ENCODE assay signal across 2 cellular contexts in the genomic region with DNA sequence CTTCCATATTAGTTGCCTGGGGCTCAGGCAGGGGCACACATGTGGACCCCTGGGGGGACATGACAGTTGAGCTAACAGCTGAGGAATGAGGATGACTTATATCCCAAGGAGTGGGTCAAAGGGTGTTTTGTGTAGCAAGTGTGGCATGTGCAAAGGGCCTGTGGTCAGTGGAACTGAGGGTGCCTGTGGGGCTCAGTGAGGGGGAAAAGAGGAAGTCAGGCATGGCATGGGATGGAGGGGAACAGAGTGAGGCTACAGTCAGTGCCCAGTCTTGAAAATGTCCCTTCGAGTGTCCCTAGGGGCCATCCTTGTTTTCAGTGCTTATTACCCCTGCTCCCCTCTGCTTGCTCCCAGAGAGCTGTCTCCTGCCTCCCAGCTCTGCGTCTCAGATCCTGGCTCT.
TF ChIP-seq lines count a peak whose summit lies in the region.

No MANE protein-coding gene starts in this region.

TF ChIP-seq in IMR-90, 13 proteins besides CTCF, POLR2A, EP300 and RAD21:
- no peak for TF ChIP-seq MXI1 (IDR thresholded peaks at IDR 0.05; ENCODE audit: borderline replicate concordance, low read depth, low read length)
- TF ChIP-seq NFE2L2 (IDR thresholded peaks at IDR 0.05; ENCODE audit: low read depth, low read length) = no peak
- no peak for TF ChIP-seq MAZ (IDR thresholded peaks at IDR 0.05; ENCODE audit: borderline replicate concordance, low read depth, low read length)
- TF ChIP-seq CEBPB (IDR thresholded peaks at IDR 0.05; ENCODE audit: low read depth, low read length) = no peak
- TF ChIP-seq RCOR1 (IDR thresholded peaks at IDR 0.05; ENCODE audit: insufficient replicate concordance, low read length) = no peak
- no peak for TF ChIP-seq FOS (IDR thresholded peaks at IDR 0.05; ENCODE audit: low read depth, low read length)
- TF ChIP-seq SMC3 (IDR thresholded peaks at IDR 0.05; ENCODE audit: low read depth, low read length) = no peak
- TF ChIP-seq, protein P1, sequence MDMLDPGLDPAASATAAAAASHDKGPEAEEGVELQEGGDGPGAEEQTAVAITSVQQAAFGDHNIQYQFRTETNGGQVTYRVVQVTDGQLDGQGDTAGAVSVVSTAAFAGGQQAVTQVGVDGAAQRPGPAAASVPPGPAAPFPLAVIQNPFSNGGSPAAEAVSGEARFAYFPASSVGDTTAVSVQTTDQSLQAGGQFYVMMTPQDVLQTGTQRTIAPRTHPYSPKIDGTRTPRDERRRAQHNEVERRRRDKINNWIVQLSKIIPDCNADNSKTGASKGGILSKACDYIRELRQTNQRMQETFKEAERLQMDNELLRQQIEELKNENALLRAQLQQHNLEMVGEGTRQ (IDR thresholded peaks at IDR 0.05; ENCODE audit: low read depth, low read length) = no peak
- TF ChIP-seq MAFK (IDR thresholded peaks at IDR 0.05; ENCODE audit: low read depth, low read length) = no peak
- no peak for TF ChIP-seq RFX5 (IDR thresholded peaks at IDR 0.05; ENCODE audit: low read depth, low read length)
- no peak for TF ChIP-seq CHD1 (IDR thresholded peaks at IDR 0.05; ENCODE audit: low read depth, low read length)
- TF ChIP-seq, protein P2, sequence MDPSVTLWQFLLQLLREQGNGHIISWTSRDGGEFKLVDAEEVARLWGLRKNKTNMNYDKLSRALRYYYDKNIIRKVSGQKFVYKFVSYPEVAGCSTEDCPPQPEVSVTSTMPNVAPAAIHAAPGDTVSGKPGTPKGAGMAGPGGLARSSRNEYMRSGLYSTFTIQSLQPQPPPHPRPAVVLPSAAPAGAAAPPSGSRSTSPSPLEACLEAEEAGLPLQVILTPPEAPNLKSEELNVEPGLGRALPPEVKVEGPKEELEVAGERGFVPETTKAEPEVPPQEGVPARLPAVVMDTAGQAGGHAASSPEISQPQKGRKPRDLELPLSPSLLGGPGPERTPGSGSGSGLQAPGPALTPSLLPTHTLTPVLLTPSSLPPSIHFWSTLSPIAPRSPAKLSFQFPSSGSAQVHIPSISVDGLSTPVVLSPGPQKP (IDR thresholded peaks at IDR 0.05; ENCODE audit: borderline replicate concordance, low read depth, low read length) = no peak
- no peak for TF ChIP-seq BHLHE40 (IDR thresholded peaks at IDR 0.05; ENCODE audit: low read depth, low read length)

TF ChIP-seq in H1, 55 proteins besides CTCF, POLR2A, EP300 and RAD21:
- TF ChIP-seq RNF2 (IDR thresholded peaks at IDR 0.05; ENCODE audit: borderline replicate concordance, low read depth, low read length, missing control alignments, poor library complexity, severe bottlenecking) = no peak
- TF ChIP-seq CHD1 (IDR thresholded peaks at IDR 0.05; ENCODE audit: low read depth, low read length) = no peak
- TF ChIP-seq SIX5 (IDR thresholded peaks at IDR 0.05; ENCODE audit: low read depth, low read length) = no peak
- TF ChIP-seq GTF2F1 (IDR thresholded peaks at IDR 0.05; ENCODE audit: borderline replicate concordance, low read depth, low read length) = no peak
- no peak for TF ChIP-seq TCF12 (IDR thresholded peaks at IDR 0.05; ENCODE audit: low read depth, low read length)
- TF ChIP-seq KDM1A (IDR thresholded peaks at IDR 0.05; ENCODE audit: borderline replicate concordance, low read length) = peak; percentile 81; the same call in 1 of the 2 replicates
